ENCODE assay signal across 1 cellular context in genomic region chr1:59243978-59244377, GRCh38.
TF ChIP-seq lines count a peak whose summit lies in the region.

No MANE protein-coding gene starts in this region.

TF ChIP-seq in K562, 482 proteins besides CTCF, POLR2A, EP300 and RAD21 (continued from another document):
- TF ChIP-seq CHD7 (IDR thresholded peaks at IDR 0.05; ENCODE audit: low read depth, low read length) (no peak), ZNF12 (CRISPR knock-in tag; IDR thresholded peaks at IDR 0.05) (peak; percentile 95; the same call in 1 of the 2 replicates), RHOXF2B (CRISPR knock-in tag; conservative IDR thresholded peaks at IDR 0.05) (no peak), HINFP (tag; conservative IDR thresholded peaks at IDR 0.05; ENCODE audit: low read depth) (no peak), ZNF184 (CRISPR knock-in tag; IDR thresholded peaks at IDR 0.05) (no peak), KLF13 (tag; IDR thresholded peaks at IDR 0.05; ENCODE audit: borderline replicate concordance, low read depth) (no peak)
